Comparison of ENCODE assay signal across 1 cellular context in genomic region chr2:61288070-61288841, GRCh38.
A peak's percentile ranks its signal among the peaks of the same experiment; 100 is the strongest.
TF ChIP-seq lines count a peak whose summit lies in the region.

No MANE protein-coding gene starts in this region.

TF ChIP-seq in HEK293, 187 proteins besides CTCF, POLR2A, EP300 and RAD21 (continued from another document):
- TF ChIP-seq ZSCAN4 (tag by site-specific recombination; IDR thresholded peaks at IDR 0.05) (no peak), GFI1B (tag by site-specific recombination; IDR thresholded peaks at IDR 0.05) (no peak), ZNF426 (tag by site-specific recombination; IDR thresholded peaks at IDR 0.05) (no peak), ZNF302 (tag by site-specific recombination; IDR thresholded peaks at IDR 0.05; ENCODE audit: low read depth) (no peak), ZNF114 (tag by site-specific recombination; IDR thresholded peaks at IDR 0.05) (no peak), ZNF837 (tag by site-specific recombination; IDR thresholded peaks at IDR 0.05) (no peak), GLIS2 (tag by site-specific recombination; IDR thresholded peaks at IDR 0.05) (no peak), ZNF169 (tag by site-specific recombination; IDR thresholded peaks at IDR 0.05) (no peak), ZNF274 (IDR thresholded peaks at IDR 0.05; ENCODE audit: low read length) (no peak), ZNF274 (tag by site-specific recombination; IDR thresholded peaks at IDR 0.05; ENCODE audit: borderline replicate concordance) (no peak), KLF8 (tag by site-specific recombination; IDR thresholded peaks at IDR 0.05) (no peak), ZNF707 (tag by site-specific recombination; IDR thresholded peaks at IDR 0.05) (no peak), ZNF2 (tag by site-specific recombination; IDR thresholded peaks at IDR 0.05) (no peak), ZNF677 (tag by site-specific recombination; IDR thresholded peaks at IDR 0.05) (no peak), MZF1 (tag by site-specific recombination; IDR thresholded peaks at IDR 0.05; ENCODE audit: borderline replicate concordance) (peak; percentile 35; the same call in 1 of the 2 replicates), ZNF660 (tag by site-specific recombination; IDR thresholded peaks at IDR 0.05) (peak; percentile 90), ZBTB17 (tag by site-specific recombination; IDR thresholded peaks at IDR 0.05) (peak; percentile 54; the same call in 1 of the 2 replicates), ZNF335 (tag by site-specific recombination; conservative IDR thresholded peaks at IDR 0.05) (0 out of 2 replicates have a peak, but pooled peaks have one; percentile 26), ZBTB8A (tag by site-specific recombination; IDR thresholded peaks at IDR 0.05) (no peak)
- TF ChIP-seq, protein P1, sequence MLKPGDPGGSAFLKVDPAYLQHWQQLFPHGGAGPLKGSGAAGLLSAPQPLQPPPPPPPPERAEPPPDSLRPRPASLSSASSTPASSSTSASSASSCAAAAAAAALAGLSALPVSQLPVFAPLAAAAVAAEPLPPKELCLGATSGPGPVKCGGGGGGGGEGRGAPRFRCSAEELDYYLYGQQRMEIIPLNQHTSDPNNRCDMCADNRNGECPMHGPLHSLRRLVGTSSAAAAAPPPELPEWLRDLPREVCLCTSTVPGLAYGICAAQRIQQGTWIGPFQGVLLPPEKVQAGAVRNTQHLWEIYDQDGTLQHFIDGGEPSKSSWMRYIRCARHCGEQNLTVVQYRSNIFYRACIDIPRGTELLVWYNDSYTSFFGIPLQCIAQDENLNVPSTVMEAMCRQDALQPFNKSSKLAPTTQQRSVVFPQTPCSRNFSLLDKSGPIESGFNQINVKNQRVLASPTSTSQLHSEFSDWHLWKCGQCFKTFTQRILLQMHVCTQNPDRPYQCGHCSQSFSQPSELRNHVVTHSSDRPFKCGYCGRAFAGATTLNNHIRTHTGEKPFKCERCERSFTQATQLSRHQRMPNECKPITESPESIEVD (tag by site-specific recombination; IDR thresholded peaks at IDR 0.05), result 0 out of 2 replicates have a peak, but pooled peaks have one; percentile 30
- TF ChIP-seq, protein P2, sequence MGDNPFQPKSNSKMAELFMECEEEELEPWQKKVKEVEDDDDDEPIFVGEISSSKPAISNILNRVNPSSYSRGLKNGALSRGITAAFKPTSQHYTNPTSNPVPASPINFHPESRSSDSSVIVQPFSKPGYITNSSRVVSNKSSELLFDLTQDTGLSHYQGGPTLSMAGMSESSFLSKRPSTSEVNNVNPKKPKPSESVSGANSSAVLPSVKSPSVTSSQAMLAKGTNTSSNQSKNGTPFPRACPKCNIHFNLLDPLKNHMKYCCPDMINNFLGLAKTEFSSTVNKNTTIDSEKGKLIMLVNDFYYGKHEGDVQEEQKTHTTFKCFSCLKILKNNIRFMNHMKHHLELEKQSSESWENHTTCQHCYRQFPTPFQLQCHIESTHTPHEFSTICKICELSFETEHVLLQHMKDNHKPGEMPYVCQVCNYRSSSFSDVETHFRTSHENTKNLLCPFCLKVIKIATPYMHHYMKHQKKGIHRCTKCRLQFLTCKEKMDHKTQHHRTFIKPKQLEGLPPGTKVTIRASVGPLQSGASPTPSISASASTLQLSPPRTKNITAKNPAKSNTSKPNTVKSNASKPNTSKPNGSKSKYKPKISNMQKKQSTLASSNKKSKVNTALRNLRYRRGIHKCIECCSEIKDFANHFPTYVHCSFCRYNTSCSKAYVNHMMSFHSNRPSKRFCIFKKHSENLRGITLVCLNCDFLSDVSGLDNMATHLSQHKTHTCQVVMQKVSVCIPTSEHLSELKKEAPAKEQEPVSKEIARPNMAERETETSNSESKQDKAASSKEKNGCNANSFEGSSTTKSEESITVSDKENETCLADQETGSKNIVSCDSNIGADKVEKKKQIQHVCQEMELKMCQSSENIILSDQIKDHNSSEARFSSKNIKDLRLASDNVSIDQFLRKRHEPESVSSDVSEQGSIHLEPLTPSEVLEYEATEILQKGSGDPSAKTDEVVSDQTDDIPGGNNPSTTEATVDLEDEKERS (tag by site-specific recombination; IDR thresholded peaks at IDR 0.05), result no peak
